13 cellular contexts compared by ENCODE assay signal in genomic region chr12:21642707-21643389, GRCh38. TPM values are rescaled to one million over a fixed set of nuclear protein-coding genes. Genes with fewer than 3 reads are reported as not detected.
DNase-seq lines count a peak whose midpoint lies in the region; ATAC-seq, FAIRE-seq and TF ChIP-seq lines count a peak whose summit lies in the region.
"Had no signal": no experiment of that assay in that cellular context is flagged by ENCODE, and none has a peak within 500 bp of the region (broad histone marks: within the 10 kb centered on the region; RNA-seq: fewer than 3 reads in every experiment).

No MANE protein-coding gene starts in this region.

- in situ Hi-C loops in HAP-1 (cut with MboI; ENCODE audit: low sequenced_read_pairs), result no loop called here

- no peak for TF ChIP-seq CTCF in WTC11 (IDR thresholded peaks at IDR 0.05)
- no peak for TF ChIP-seq CTCF in hepatocyte (IDR thresholded peaks at IDR 0.05; ENCODE audit: poor library complexity)
- TF ChIP-seq CTCF in dorsolateral prefrontal cortex (IDR thresholded peaks at IDR 0.05 in 54 of 56, conservative IDR thresholded peaks at IDR 0.05 in 2 of 56; ENCODE audit: low read depth in 1 of 56, partially characterized antibody in 56 of 56), result no peak
- TF ChIP-seq CTCF in spleen (IDR thresholded peaks at IDR 0.05 in 8 of 11, conservative IDR thresholded peaks at IDR 0.05 in 3 of 11), result no peak

- H3K27me3 ChIP-seq in HAP-1 (ENCODE audit: low read depth) (no peaks in the 10 kb centered on the region), hepatocyte (no peaks in the 10 kb centered on the region), dorsolateral prefrontal cortex (no peaks in the 10 kb centered on the region), spleen (replicated peaks in 1 of 7) (no peaks in the 10 kb centered on the region)

- H3K4me3 ChIP-seq in HAP-1 (no peak overlapping the region), hepatocyte (no peak overlapping the region), dorsolateral prefrontal cortex (no peak overlapping the region), spleen (no peak overlapping the region)

- POLR2A ChIA-PET in WTC11 (lab: Charles Lee), result interaction anchor here (0.9 kb wide), 1 partner anchor 15 kb away, joined by 6 read pairs; the partner anchor contains the start of gene LDHB

- H3K9me3 ChIP-seq in HAP-1, result no peaks in the 10 kb centered on the region
- H3K9me3 ChIP-seq in hepatocyte (ENCODE audit: low read depth), result no peaks in the 10 kb centered on the region
- no peaks in the 10 kb centered on the region for H3K9me3 ChIP-seq in spleen

- H3K4me1 ChIP-seq in HAP-1 (peaks cover 50% of the 10 kb centered on the region), hepatocyte (ENCODE audit: insufficient read depth) (peaks cover 21% of the 10 kb centered on the region), spleen (peaks cover 0 to 26% (median 10%) of the 10 kb centered on the region in 6 donors)

- peaks cover 43% of the 10 kb centered on the region for H3K4me1 Mint-ChIP-seq in WTC11

- H3K27ac ChIP-seq in hepatocyte, result peak overlapping the region; percentile 17
- H3K27ac ChIP-seq in dorsolateral prefrontal cortex, result peak overlapping the region in 3 of 59 donors; percentile 2 to 22 (median 3)
- no peak overlapping the region for H3K27ac ChIP-seq in spleen

- H3K36me3 ChIP-seq in HAP-1 (replicated peaks) (peaks cover 87% of the 10 kb centered on the region), hepatocyte (replicated peaks; ENCODE audit: insufficient read depth, low read depth) (peaks cover 4% of the 10 kb centered on the region), spleen (peaks cover 0 to 96% (median 60%) of the 10 kb centered on the region in 6 donors)

- H3K27ac Mint-ChIP-seq in WTC11, result peak overlapping the region; percentile 88

- peaks cover 39% of the 10 kb centered on the region for H3K79me2 ChIP-seq in hepatocyte

- H2AFZ ChIP-seq in hepatocyte, result no peak overlapping the region

- DNase-seq in HAP-1 (ENCODE audit: low spot score in 2 of 2) (peak; percentile 57 to 79), WTC11 (ENCODE audit: low spot score) (no peak), hepatocyte (ENCODE audit: low spot score) (no peak), dorsolateral prefrontal cortex (no peak), OCI-M2 (lab: John Stamatoyannopoulos, UW; ENCODE audit: unreplicated experiment) (no peak), H54 (ENCODE audit: insufficient read length, low spot score) (no peak), spleen (no peak)
- DNase-seq: activated CD4-positive, alpha-beta T cell treated with anti-CD3 and anti-CD28 coated beads, Interleukin-2, amount 10 ng/mL, durations not matched to agents 7 days and 5 days; DND-41; RPMI8226; substantia nigra had no signal

- intact Hi-C loops in dorsolateral prefrontal cortex (cut with DNase I) (no loop called here), spleen (cut with DNase I; ENCODE audit: low total_unique reads) (loop anchor here (10.0 kb wide), 1 partner anchor 128 kb away; no protein-coding TSS in a partner anchor)

- peaks cover 89% of the 10 kb centered on the region for H3K36me3 Mint-ChIP-seq in WTC11

- peaks cover 5% of the 10 kb centered on the region for H4K20me1 ChIP-seq in hepatocyte (ENCODE audit: insufficient read depth, poor library complexity, severe bottlenecking)

- H3K9me3 Mint-ChIP-seq in WTC11, result no peaks in the 10 kb centered on the region
- H3K9me3 Mint-ChIP-seq: activated CD4-positive, alpha-beta T cell treated with anti-CD3 and anti-CD28 coated beads, Interleukin-2, amount 10 ng/mL, durations not matched to agents 7 days and 5 days; natural killer cell treated with Interleukin-12 subunit alpha and Interleukin-12 subunit beta and Interleukin-15 and Interleukin-18, amount 100 ng/mL, for 72 hours had no signal

- H3K4me3 Mint-ChIP-seq in WTC11, result no peak overlapping the region
- H3K4me3 Mint-ChIP-seq: activated CD4-positive, alpha-beta T cell treated with anti-CD3 and anti-CD28 coated beads, Interleukin-2, amount 10 ng/mL, durations not matched to agents 7 days and 5 days; natural killer cell treated with Interleukin-12 subunit alpha and Interleukin-12 subunit beta and Interleukin-15 and Interleukin-18, amount 100 ng/mL, for 72 hours had no signal

- TF ChIP-seq POLR2A in H54 (IDR thresholded peaks at IDR 0.05; ENCODE audit: low read depth, low read length), result no peak
- no peak for TF ChIP-seq POLR2A in spleen (IDR thresholded peaks at IDR 0.05)

- ATAC-seq in GM18909 (IDR thresholded peaks at IDR 0.05; ENCODE audit: poor library complexity, unreplicated experiment) (peak; percentile 65), WTC11 (no peak)
- ATAC-seq: natural killer cell treated with Interleukin-12 subunit alpha and Interleukin-12 subunit beta and Interleukin-15 and Interleukin-18, amount 100 ng/mL, for 72 hours had no signal

- no peak for FAIRE-seq in H54 (lab: Jason Lieb, UNC)

- WGBS in hepatocyte (ENCODE audit: low lambda C conversion rate, missing lambda C conversion rate), result 92% methylated on average over 1 of the region's 1 CpG
- WGBS in spleen, 5 donors, result 33 to 59% (median 46%) methylated on average over 1 of the region's 1 CpG

- CTCF ChIA-PET in WTC11 (lab: Charles Lee), result no interaction called here

- H3K27me3 Mint-ChIP-seq in WTC11 (ENCODE audit: low read depth), result no peaks in the 10 kb centered on the region
- H3K27me3 Mint-ChIP-seq: activated CD4-positive, alpha-beta T cell treated with anti-CD3 and anti-CD28 coated beads, Interleukin-2, amount 10 ng/mL, durations not matched to agents 7 days and 5 days; natural killer cell treated with Interleukin-12 subunit alpha and Interleukin-12 subunit beta and Interleukin-15 and Interleukin-18, amount 100 ng/mL, for 72 hours had no signal

- no peaks in the 10 kb centered on the region for H3K9me2 ChIP-seq in hepatocyte (replicated peaks; ENCODE audit: insufficient read depth)

- H3K4me2 ChIP-seq in hepatocyte, result no peak overlapping the region

TF ChIP-seq in WTC11, 78 proteins besides CTCF, POLR2A, EP300 and RAD21:
- TF ChIP-seq ZNF317 (CRISPR knock-in tag; IDR thresholded peaks at IDR 0.05; ENCODE audit: borderline replicate concordance, low read depth), result no peak
- TF ChIP-seq ZNF396 (CRISPR knock-in tag; IDR thresholded peaks at IDR 0.05; ENCODE audit: borderline replicate concordance), result no peak
- TF ChIP-seq FOXP4 (CRISPR knock-in tag; IDR thresholded peaks at IDR 0.05), result no peak
- TF ChIP-seq ZNF263 (CRISPR knock-in tag; IDR thresholded peaks at IDR 0.05; ENCODE audit: low read depth), result no peak

RNA-seq across cellular contexts. Expression of gene LDHB, which starts 14.8 kb away (rescaled TPM):
- total RNA-seq in WTC11 (2021), result 1,504 to 1,616 TPM (median 1,559 TPM) in 3 replicates
- 634 and 669 TPM in 2 replicates for total RNA-seq in hepatocyte
- polyA plus RNA-seq in hepatocyte, result 619 and 641 TPM in 2 replicates
- 1,000 to 10,000 TPM in 1 of 120 experiments, 100 to 1,000 TPM in 119; 411 to 1,004 (median 725) TPM for total RNA-seq in dorsolateral prefrontal cortex
- total RNA-seq in spleen, result 100 to 1,000 TPM; 166 to 306 (median 246) TPM
- polyA plus RNA-seq in spleen, result 100 to 1,000 TPM; 280 to 346 (median 292) TPM

RNA-seq across cellular contexts. Expression of gene GYS2, which starts 38.2 kb away (rescaled TPM):
- not detected in 3 replicates for total RNA-seq in WTC11 (2021)
- total RNA-seq in hepatocyte, result 0.27 and 0.88 TPM in 2 replicates
- 0.16 and 0.47 TPM in 2 replicates for polyA plus RNA-seq in hepatocyte
- total RNA-seq in dorsolateral prefrontal cortex, result 1 to 10 TPM in 1 of 120 experiments, under 1 TPM in 54, not detected in 65; 0.14 to 1.1 (median 0.32) TPM
- total RNA-seq in spleen, result not detected
- polyA plus RNA-seq in spleen, result under 1 TPM in 1 of 3 donors, not detected in 2; 0.05 TPM
- total RNA-seq: activated CD4-positive, alpha-beta T cell treated with anti-CD3 and anti-CD28 coated beads, Interleukin-2, amount 10 ng/mL, durations not matched to agents 7 days and 5 days; natural killer cell treated with Interleukin-12 subunit alpha and Interleukin-12 subunit beta and Interleukin-15 and Interleukin-18, amount 100 ng/mL, for 72 hours had no signal

Comparison
In these comparisons a context has a peak if more than half of its experiments do, and no peak if none do; other contexts are left out.
1. DNase-seq: peak in HAP-1 (2 of 2); none in WTC11 (single experiment), hepatocyte (single experiment), dorsolateral prefrontal cortex (0 of 10), OCI-M2 (single experiment), H54 (single experiment) and spleen (single experiment).